1 cellular context compared by ENCODE assay signal in genomic region chr11:615453-616319, GRCh38.
A peak's percentile ranks its signal among the peaks of the same experiment; 100 is the strongest.
TF ChIP-seq lines count a peak whose summit lies in the region.

IRF7 (minus strand) TSS chr11:615950; CDS start chr11:615364, 586 bp downstream.

TF ChIP-seq in GM12878, 131 proteins besides CTCF, POLR2A, EP300 and RAD21 (continued from another document and continues in another):
- TF ChIP-seq TAF1 (IDR thresholded peaks at IDR 0.05; ENCODE audit: borderline replicate concordance, low read depth, low read length), result peak; percentile 88; the same call in 1 of the 2 replicates
- peak; percentile 76; the same call in 1 of the 2 replicates for TF ChIP-seq TCF12 (IDR thresholded peaks at IDR 0.05; ENCODE audit: low read depth, low read length)
- TF ChIP-seq MYC (IDR thresholded peaks at IDR 0.05; ENCODE audit: insufficient read depth, insufficient read length, insufficient replicate concordance, low read length, severe bottlenecking), result no peak
- TF ChIP-seq NFYA (IDR thresholded peaks at IDR 0.05; ENCODE audit: borderline replicate concordance, low read depth, low read length), result no peak
- TF ChIP-seq, protein P1, sequence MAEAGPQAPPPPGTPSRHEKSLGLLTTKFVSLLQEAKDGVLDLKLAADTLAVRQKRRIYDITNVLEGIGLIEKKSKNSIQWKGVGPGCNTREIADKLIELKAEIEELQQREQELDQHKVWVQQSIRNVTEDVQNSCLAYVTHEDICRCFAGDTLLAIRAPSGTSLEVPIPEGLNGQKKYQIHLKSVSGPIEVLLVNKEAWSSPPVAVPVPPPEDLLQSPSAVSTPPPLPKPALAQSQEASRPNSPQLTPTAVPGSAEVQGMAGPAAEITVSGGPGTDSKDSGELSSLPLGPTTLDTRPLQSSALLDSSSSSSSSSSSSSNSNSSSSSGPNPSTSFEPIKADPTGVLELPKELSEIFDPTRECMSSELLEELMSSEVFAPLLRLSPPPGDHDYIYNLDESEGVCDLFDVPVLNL (IDR thresholded peaks at IDR 0.05; ENCODE audit: low read depth, low read length), result no peak; the same call in 1 of the 2 replicates
- TF ChIP-seq STAT3 (IDR thresholded peaks at IDR 0.05; ENCODE audit: low read depth, low read length), result no peak
- peak; percentile 62; the same call in 1 of the 2 replicates for TF ChIP-seq RB1 (IDR thresholded peaks at IDR 0.05; ENCODE audit: borderline replicate concordance)
- no peak for TF ChIP-seq TCF7 (IDR thresholded peaks at IDR 0.05; ENCODE audit: borderline replicate concordance)
- 0 out of 2 replicates have a peak, but pooled peaks have one; percentile 5 for TF ChIP-seq SIN3A (IDR thresholded peaks at IDR 0.05; ENCODE audit: low read depth, low read length)
- no peak for TF ChIP-seq NR2C1 (IDR thresholded peaks at IDR 0.05)
- no peak for TF ChIP-seq ZNF274 (IDR thresholded peaks at IDR 0.05; ENCODE audit: insufficient read depth, insufficient read length)
- TF ChIP-seq, protein P2, sequence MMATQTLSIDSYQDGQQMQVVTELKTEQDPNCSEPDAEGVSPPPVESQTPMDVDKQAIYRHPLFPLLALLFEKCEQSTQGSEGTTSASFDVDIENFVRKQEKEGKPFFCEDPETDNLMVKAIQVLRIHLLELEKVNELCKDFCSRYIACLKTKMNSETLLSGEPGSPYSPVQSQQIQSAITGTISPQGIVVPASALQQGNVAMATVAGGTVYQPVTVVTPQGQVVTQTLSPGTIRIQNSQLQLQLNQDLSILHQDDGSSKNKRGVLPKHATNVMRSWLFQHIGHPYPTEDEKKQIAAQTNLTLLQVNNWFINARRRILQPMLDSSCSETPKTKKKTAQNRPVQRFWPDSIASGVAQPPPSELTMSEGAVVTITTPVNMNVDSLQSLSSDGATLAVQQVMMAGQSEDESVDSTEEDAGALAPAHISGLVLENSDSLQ (IDR thresholded peaks at IDR 0.05), result peak; percentile 59
- TF ChIP-seq ELK1 (IDR thresholded peaks at IDR 0.05; ENCODE audit: low read depth, low read length), result no peak; the same call in 1 of the 2 replicates
- TF ChIP-seq, protein P3, sequence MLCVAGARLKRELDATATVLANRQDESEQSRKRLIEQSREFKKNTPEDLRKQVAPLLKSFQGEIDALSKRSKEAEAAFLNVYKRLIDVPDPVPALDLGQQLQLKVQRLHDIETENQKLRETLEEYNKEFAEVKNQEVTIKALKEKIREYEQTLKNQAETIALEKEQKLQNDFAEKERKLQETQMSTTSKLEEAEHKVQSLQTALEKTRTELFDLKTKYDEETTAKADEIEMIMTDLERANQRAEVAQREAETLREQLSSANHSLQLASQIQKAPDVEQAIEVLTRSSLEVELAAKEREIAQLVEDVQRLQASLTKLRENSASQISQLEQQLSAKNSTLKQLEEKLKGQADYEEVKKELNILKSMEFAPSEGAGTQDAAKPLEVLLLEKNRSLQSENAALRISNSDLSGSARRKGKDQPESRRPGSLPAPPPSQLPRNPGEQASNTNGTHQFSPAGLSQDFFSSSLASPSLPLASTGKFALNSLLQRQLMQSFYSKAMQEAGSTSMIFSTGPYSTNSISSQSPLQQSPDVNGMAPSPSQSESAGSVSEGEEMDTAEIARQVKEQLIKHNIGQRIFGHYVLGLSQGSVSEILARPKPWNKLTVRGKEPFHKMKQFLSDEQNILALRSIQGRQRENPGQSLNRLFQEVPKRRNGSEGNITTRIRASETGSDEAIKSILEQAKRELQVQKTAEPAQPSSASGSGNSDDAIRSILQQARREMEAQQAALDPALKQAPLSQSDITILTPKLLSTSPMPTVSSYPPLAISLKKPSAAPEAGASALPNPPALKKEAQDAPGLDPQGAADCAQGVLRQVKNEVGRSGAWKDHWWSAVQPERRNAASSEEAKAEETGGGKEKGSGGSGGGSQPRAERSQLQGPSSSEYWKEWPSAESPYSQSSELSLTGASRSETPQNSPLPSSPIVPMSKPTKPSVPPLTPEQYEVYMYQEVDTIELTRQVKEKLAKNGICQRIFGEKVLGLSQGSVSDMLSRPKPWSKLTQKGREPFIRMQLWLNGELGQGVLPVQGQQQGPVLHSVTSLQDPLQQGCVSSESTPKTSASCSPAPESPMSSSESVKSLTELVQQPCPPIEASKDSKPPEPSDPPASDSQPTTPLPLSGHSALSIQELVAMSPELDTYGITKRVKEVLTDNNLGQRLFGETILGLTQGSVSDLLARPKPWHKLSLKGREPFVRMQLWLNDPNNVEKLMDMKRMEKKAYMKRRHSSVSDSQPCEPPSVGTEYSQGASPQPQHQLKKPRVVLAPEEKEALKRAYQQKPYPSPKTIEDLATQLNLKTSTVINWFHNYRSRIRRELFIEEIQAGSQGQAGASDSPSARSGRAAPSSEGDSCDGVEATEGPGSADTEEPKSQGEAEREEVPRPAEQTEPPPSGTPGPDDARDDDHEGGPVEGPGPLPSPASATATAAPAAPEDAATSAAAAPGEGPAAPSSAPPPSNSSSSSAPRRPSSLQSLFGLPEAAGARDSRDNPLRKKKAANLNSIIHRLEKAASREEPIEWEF (IDR thresholded peaks at IDR 0.05; ENCODE audit: insufficient replicate concordance, low read depth, low read length), result no peak
- peak; percentile 56 for TF ChIP-seq HDGF (IDR thresholded peaks at IDR 0.05)
- TF ChIP-seq MEF2A (IDR thresholded peaks at IDR 0.05; ENCODE audit: insufficient read depth, low read depth, low read length), result no peak
- TF ChIP-seq ESRRA (IDR thresholded peaks at IDR 0.05; ENCODE audit: low read length), result no peak
- peak; percentile 67; the same call in 1 of the 2 replicates for TF ChIP-seq BACH1 (IDR thresholded peaks at IDR 0.05; ENCODE audit: borderline replicate concordance)
- TF ChIP-seq, protein P4, sequence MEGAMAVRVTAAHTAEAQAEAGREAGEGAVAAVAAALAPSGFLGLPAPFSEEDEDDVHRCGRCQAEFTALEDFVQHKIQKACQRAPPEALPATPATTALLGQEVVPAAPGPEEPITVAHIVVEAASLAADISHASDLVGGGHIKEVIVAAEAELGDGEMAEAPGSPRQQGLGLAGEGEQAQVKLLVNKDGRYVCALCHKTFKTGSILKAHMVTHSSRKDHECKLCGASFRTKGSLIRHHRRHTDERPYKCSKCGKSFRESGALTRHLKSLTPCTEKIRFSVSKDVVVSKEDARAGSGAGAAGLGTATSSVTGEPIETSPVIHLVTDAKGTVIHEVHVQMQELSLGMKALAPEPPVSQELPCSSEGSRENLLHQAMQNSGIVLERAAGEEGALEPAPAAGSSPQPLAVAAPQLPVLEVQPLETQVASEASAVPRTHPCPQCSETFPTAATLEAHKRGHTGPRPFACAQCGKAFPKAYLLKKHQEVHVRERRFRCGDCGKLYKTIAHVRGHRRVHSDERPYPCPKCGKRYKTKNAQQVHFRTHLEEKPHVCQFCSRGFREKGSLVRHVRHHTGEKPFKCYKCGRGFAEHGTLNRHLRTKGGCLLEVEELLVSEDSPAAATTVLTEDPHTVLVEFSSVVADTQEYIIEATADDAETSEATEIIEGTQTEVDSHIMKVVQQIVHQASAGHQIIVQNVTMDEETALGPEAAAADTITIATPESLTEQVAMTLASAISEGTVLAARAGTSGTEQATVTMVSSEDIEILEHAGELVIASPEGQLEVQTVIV (IDR thresholded peaks at IDR 0.05; ENCODE audit: borderline replicate concordance, partially characterized antibody), result no peak
- TF ChIP-seq, protein P5, sequence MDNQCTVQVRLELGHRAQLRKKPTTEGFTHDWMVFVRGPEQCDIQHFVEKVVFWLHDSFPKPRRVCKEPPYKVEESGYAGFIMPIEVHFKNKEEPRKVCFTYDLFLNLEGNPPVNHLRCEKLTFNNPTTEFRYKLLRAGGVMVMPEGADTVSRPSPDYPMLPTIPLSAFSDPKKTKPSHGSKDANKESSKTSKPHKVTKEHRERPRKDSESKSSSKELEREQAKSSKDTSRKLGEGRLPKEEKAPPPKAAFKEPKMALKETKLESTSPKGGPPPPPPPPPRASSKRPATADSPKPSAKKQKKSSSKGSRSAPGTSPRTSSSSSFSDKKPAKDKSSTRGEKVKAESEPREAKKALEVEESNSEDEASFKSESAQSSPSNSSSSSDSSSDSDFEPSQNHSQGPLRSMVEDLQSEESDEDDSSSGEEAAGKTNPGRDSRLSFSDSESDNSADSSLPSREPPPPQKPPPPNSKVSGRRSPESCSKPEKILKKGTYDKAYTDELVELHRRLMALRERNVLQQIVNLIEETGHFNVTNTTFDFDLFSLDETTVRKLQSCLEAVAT (IDR thresholded peaks at IDR 0.05), result no peak
- TF ChIP-seq BCL11A (IDR thresholded peaks at IDR 0.05; ENCODE audit: low read depth, low read length), result peak; percentile 16; the same call in 1 of the 2 replicates
- no peak for TF ChIP-seq RBBP5 (conservative IDR thresholded peaks at IDR 0.05)
- TF ChIP-seq LARP7 (IDR thresholded peaks at IDR 0.05), result peak; percentile 84
- TF ChIP-seq, protein P6, sequence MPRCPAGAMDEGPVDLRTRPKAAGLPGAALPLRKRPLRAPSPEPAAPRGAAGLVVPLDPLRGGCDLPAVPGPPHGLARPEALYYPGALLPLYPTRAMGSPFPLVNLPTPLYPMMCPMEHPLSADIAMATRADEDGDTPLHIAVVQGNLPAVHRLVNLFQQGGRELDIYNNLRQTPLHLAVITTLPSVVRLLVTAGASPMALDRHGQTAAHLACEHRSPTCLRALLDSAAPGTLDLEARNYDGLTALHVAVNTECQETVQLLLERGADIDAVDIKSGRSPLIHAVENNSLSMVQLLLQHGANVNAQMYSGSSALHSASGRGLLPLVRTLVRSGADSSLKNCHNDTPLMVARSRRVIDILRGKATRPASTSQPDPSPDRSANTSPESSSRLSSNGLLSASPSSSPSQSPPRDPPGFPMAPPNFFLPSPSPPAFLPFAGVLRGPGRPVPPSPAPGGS (IDR thresholded peaks at IDR 0.05; ENCODE audit: borderline replicate concordance, insufficient read depth, low read depth, low read length, poor library complexity, severe bottlenecking), result peak; percentile 76
- no peak for TF ChIP-seq WRNIP1 (IDR thresholded peaks at IDR 0.05; ENCODE audit: borderline replicate concordance, low read depth, low read length)
- peak; percentile 34 to 59; a peak in 1 of 4 replicates for TF ChIP-seq BHLHE40 (IDR thresholded peaks at IDR 0.05; ENCODE audit: borderline replicate concordance in 1 of 2, low read depth in 2 of 2, low read length in 1 of 2)
- TF ChIP-seq FOS (IDR thresholded peaks at IDR 0.05; ENCODE audit: borderline replicate concordance, extremely low read depth, insufficient read length), result no peak
- TF ChIP-seq BRCA1 (IDR thresholded peaks at IDR 0.05; ENCODE audit: low read depth, low read length), result no peak
- TF ChIP-seq, protein P7, sequence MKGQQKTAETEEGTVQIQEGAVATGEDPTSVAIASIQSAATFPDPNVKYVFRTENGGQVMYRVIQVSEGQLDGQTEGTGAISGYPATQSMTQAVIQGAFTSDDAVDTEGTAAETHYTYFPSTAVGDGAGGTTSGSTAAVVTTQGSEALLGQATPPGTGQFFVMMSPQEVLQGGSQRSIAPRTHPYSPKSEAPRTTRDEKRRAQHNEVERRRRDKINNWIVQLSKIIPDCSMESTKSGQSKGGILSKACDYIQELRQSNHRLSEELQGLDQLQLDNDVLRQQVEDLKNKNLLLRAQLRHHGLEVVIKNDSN (IDR thresholded peaks at IDR 0.05; ENCODE audit: borderline replicate concordance, extremely low read length, insufficient read depth, low read depth, low read length), result no peak
- TF ChIP-seq CBX5 (IDR thresholded peaks at IDR 0.05; ENCODE audit: low read depth), result no peak
- no peak for TF ChIP-seq SREBF1 (IDR thresholded peaks at IDR 0.05; ENCODE audit: low read length)
- TF ChIP-seq SMC3 (IDR thresholded peaks at IDR 0.05; ENCODE audit: borderline replicate concordance, low read length), result no peak
- TF ChIP-seq, protein P8, sequence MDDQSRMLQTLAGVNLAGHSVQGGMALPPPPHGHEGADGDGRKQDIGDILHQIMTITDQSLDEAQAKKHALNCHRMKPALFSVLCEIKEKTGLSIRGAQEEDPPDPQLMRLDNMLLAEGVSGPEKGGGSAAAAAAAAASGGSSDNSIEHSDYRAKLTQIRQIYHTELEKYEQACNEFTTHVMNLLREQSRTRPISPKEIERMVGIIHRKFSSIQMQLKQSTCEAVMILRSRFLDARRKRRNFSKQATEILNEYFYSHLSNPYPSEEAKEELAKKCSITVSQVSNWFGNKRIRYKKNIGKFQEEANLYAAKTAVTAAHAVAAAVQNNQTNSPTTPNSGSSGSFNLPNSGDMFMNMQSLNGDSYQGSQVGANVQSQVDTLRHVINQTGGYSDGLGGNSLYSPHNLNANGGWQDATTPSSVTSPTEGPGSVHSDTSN (IDR thresholded peaks at IDR 0.05; ENCODE audit: insufficient replicate concordance, low read depth, low read length), result peak; percentile 4
- peak; percentile 47; the same call in 1 of the 2 replicates for TF ChIP-seq CREM (IDR thresholded peaks at IDR 0.05; ENCODE audit: low read depth)
- no peak for TF ChIP-seq ZZZ3 (IDR thresholded peaks at IDR 0.05; ENCODE audit: control insufficient read depth, insufficient read length, low read depth)
- no peak; the same call in 1 of the 2 replicates for TF ChIP-seq MTA3 (IDR thresholded peaks at IDR 0.05; ENCODE audit: borderline replicate concordance, low read length)
- TF ChIP-seq REST (IDR thresholded peaks at IDR 0.05; ENCODE audit: low read depth, low read length), result no peak
- TF ChIP-seq HDAC6 (IDR thresholded peaks at IDR 0.05; ENCODE audit: unreplicated experiment), result peak; percentile 57
- TF ChIP-seq JUND (IDR thresholded peaks at IDR 0.05; ENCODE audit: low read depth, low read length), result no peak
- peak; percentile 18; the same call in 1 of the 2 replicates for TF ChIP-seq HCFC1 (IDR thresholded peaks at IDR 0.05; ENCODE audit: low read length)
